ENCODE assay signal across 34 cellular contexts in genomic region chr6:155061381-155061780, GRCh38.
"Had no signal": no experiment of that assay in that cellular context is flagged by ENCODE, and none has a peak within 500 bp of the region (broad histone marks: within the 10 kb centered on the region; RNA-seq: fewer than 3 reads in every experiment).

No MANE protein-coding gene starts in this region.

- H3K27ac ChIP-seq: adrenal gland, ascending aorta, body of pancreas, brain microvascular endothelial cell, breast epithelium, VCaP had no signal

- H3K4me1 ChIP-seq: body of pancreas, breast epithelium had no signal

- H3K9me3 ChIP-seq: adrenal gland, ascending aorta, body of pancreas, breast epithelium had no signal

- H3K27me3 ChIP-seq: adrenal gland, ascending aorta, body of pancreas, brain microvascular endothelial cell, breast epithelium had no signal

- ATAC-seq: activated CD8-positive, alpha-beta T cell treated with anti-CD3 and anti-CD28 coated beads for 36 hours; activated naive CD4-positive, alpha-beta T cell treated with anti-CD3 and anti-CD28 coated beads, Interleukin-2, amount 50 U/mL, for 72 hours; activated T-cell treated with anti-CD3 and anti-CD28 coated beads, Interleukin-2, amount 50 U/mL, for 4 hours; activated T-cell treated with anti-CD3 and anti-CD28 coated beads, Interleukin-2, amount 50 U/mL, for 72 hours; activated T-helper 17 cell treated with anti-CD3 and anti-CD28 coated beads, Interleukin-2, amount 50 U/mL, for 72 hours; body of pancreas had no signal

- DNase-seq: activated B cell treated with CpG ODN at 0.5 μM for 24 hours; activated CD4-positive, alpha-beta memory T cell treated with anti-CD3 and anti-CD28 coated beads for 36 hours; activated CD4-positive, alpha-beta T cell treated with anti-CD3 and anti-CD28 coated beads for 4 hours; activated CD4-positive, alpha-beta T cell treated with anti-CD3 and anti-CD28 coated beads, Interleukin-2, amount 10 ng/mL, durations not matched to agents 24 days and 14 days; activated CD4-positive, alpha-beta T cell treated with anti-CD3 and anti-CD28 coated beads, Interleukin-2, amount 50 U/mL, for 1 hour; activated CD4-positive, alpha-beta T cell treated with anti-CD3 and anti-CD28 coated beads, Interleukin-2, amount 50 U/mL, for 4 hours; activated CD4-positive, CD25-positive, alpha-beta regulatory T cell treated with anti-CD3 and anti-CD28 coated beads, Interleukin-2, amount 50 U/mL, for 72 hours; activated CD8-positive, alpha-beta memory T cell treated with anti-CD3 and anti-CD28 coated beads, Interleukin-2, amount 50 U/mL, for 4 hours; activated CD8-positive, alpha-beta T cell treated with anti-CD3 and anti-CD28 coated beads for 36 hours; activated effector memory CD4-positive, alpha-beta T cell treated with anti-CD3 and anti-CD28 coated beads, Interleukin-2, amount 50 U/mL, for 16 hours; activated gamma-delta T cell treated with Interleukin-2 at 50 U/mL for 16 hours; activated naive CD4-positive, alpha-beta T cell; activated naive CD4-positive, alpha-beta T cell treated with anti-CD3 and anti-CD28 coated beads for 36 hours; activated naive CD4-positive, alpha-beta T cell treated with anti-CD3 and anti-CD28 coated beads, Interleukin-2, amount 50 U/mL, for 16 hours; activated naive CD8-positive, alpha-beta T cell treated with anti-CD3 and anti-CD28 coated beads for 36 hours; activated T-cell treated with anti-CD3 and anti-CD28 coated beads for 4 hours; activated T-cell treated with anti-CD3 and anti-CD28 coated beads, Interleukin-2, amount 50 U/mL, for 1 hour; activated T-cell treated with anti-CD3 and anti-CD28 coated beads, Interleukin-2, amount 50 U/mL, for 4 hours; activated T-cell treated with anti-CD3 and anti-CD28 coated beads, Interleukin-2, amount 50 U/mL, for 72 hours; adrenal gland; amygdala; anterior cingulate cortex; body of pancreas; brain microvascular endothelial cell; central memory CD4-positive, alpha-beta T cell; T-helper 1 cell; T-helper 2 cell; T-helper 9 cell had no signal

- H3K4me3 ChIP-seq: adrenal gland, ascending aorta, body of pancreas, breast epithelium had no signal

- H3K36me3 ChIP-seq: adrenal gland, ascending aorta, brain microvascular endothelial cell, breast epithelium had no signal

- FAIRE-seq: TTC549 had no signal
